7 cellular contexts compared by ENCODE assay signal in genomic region chr7:101743241-101743994, GRCh38.
DNase-seq lines count a peak whose midpoint lies in the region; ATAC-seq and TF ChIP-seq lines count a peak whose summit lies in the region.

No MANE protein-coding gene starts in this region.

- H3K9me3 ChIP-seq in colonic mucosa (no peaks in the 10 kb centered on the region), lung (ENCODE audit: control insufficient read depth in 2 of 2, insufficient read depth in 1 of 2, low read length in 1 of 2) (no peaks in the 10 kb centered on the region)

- peak overlapping the region; percentile 26 to 56 for H3K9ac ChIP-seq in colonic mucosa (ENCODE audit: low read depth in 2 of 2, low read length in 2 of 2)

- 0 to 1% methylated on average over 49 to 58 of the region's 60 CpGs for WGBS in lung, 2 donors

- ATAC-seq in GM18511 (IDR thresholded peaks at IDR 0.05; ENCODE audit: unreplicated experiment) (peak; percentile 44), lung (ENCODE audit: insufficient read depth, low FRiP score) (peak; percentile 61), HG03025 (IDR thresholded peaks at IDR 0.05; ENCODE audit: low FRiP score, unreplicated experiment) (no peak)

- no peaks in the 10 kb centered on the region for H3K36me3 ChIP-seq in colonic mucosa
- H3K36me3 ChIP-seq in lung (ENCODE audit: control insufficient read depth in 2 of 2, insufficient read depth in 2 of 2, low read length in 2 of 2) = no peaks in the 10 kb centered on the region

- no peaks in the 10 kb centered on the region for H3K27me3 ChIP-seq in colonic mucosa
- no peaks in the 10 kb centered on the region for H3K27me3 ChIP-seq in lung (ENCODE audit: control insufficient read depth, insufficient read depth)

- DNase-seq in NCI-H2171 (lab: John Stamatoyannopoulos, UW) (peak; percentile 85), colonic mucosa (peak; percentile 67), lung (ENCODE audit: low spot score) (peak; percentile 58)
- DNase-seq in activated CD4-positive, alpha-beta T cell treated with anti-CD3 and anti-CD28 coated beads for 24 hours (ENCODE audit: low read depth in 2 of 2) = peak; percentile 43 to 45
- DNase-seq in stimulated activated CD8-positive, alpha-beta memory T cell treated with anti-CD3 and anti-CD28 coated beads, Interleukin-12 subunit alpha, Interleukin-12 subunit beta, amount 100 ng/mL, for 24 hours (ENCODE audit: extremely low read depth) = peak; percentile 7

- TF ChIP-seq CTCF in colonic mucosa (IDR thresholded peaks at IDR 0.05) = peak; percentile 62
- peak; percentile 6 for TF ChIP-seq CTCF in lung (IDR thresholded peaks at IDR 0.05; ENCODE audit: control extremely low read depth, extremely low read depth)

- intact Hi-C loops in colonic mucosa (cut with DNase I) = no loop called here

- H3K27ac ChIP-seq in colonic mucosa = no peak overlapping the region
- H3K27ac ChIP-seq in lung (ENCODE audit: low read depth in 1 of 2, low read length in 1 of 2) = no peak overlapping the region

- no peaks in the 10 kb centered on the region for H3K4me1 ChIP-seq in colonic mucosa
- peaks cover 0 to 3% of the 10 kb centered on the region in 2 donors for H3K4me1 ChIP-seq in lung (ENCODE audit: control insufficient read depth in 2 of 2, insufficient read depth in 2 of 2, low read length in 2 of 2)

- H3K4me3 ChIP-seq in colonic mucosa (peak overlapping the region; percentile 49), lung (no peak overlapping the region)

Comparison
In these comparisons a context has a peak if more than half of its experiments do, and no peak if none do; other contexts are left out.
1. DNase-seq: peak in every context shown above with its lines; median percentile 85 in NCI-H2171; 67 in colonic mucosa; 58 in lung; 44 in activated CD4-positive, alpha-beta T cell treated with anti-CD3 and anti-CD28 coated beads for 24 hours; 7 in stimulated activated CD8-positive, alpha-beta memory T cell treated with anti-CD3 and anti-CD28 coated beads, Interleukin-12 subunit alpha, Interleukin-12 subunit beta, amount 100 ng/mL, for 24 hours.